8 cellular contexts compared by ENCODE assay signal in the genomic region with DNA sequence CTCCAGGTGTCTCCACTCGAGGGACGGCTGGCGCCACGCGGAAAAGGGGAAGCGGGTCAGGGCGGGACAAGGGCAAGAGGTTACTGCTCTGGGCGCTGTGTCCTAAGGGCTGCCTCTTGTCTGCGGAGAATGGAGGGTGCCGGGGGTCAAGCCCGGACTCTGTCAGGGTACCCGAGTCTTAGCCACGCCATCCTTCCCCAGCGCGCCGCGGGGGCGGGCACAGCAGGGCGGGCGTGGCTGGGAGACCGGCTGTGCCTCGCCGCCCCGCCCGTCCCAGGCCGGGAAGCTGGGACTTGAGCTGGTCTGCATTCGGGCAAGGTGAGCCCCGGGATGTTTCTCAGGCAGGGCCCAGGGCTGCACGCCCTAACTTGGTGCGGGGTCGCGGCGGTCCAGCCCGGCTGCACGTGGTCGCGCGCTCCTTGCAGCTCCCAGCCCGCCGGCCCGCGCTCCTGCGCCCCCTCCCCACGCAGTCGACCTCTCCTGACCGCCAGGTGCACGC. TPM values are rescaled to one million over a fixed set of nuclear protein-coding genes. Genes with fewer than 3 reads are reported as not detected.
DNase-seq lines count a peak whose midpoint lies in the region; ATAC-seq, FAIRE-seq and TF ChIP-seq lines count a peak whose summit lies in the region.

No MANE protein-coding gene starts in this region.

- intact Hi-C loops in Panc1 (cut with micrococcal nuclease; ENCODE audit: unreplicated experiment), result loop anchor here (5.0 kb wide), 1 partner anchor 127 kb away; no protein-coding TSS in a partner anchor
- intact Hi-C loops in endothelial cell of umbilical vein (cut with micrococcal nuclease), result no loop called here
- intact Hi-C loops in naive thymus-derived CD4-positive, alpha-beta T cell (cut with micrococcal nuclease), result loop anchor here (1.0 to 10.0 kb wide), 4 partner anchors 34 to 224 kb away; a partner anchor contains a TSS

- H3K27ac ChIP-seq in Panc1 (ENCODE audit: low read length), result peak overlapping the region; percentile 58
- no peak overlapping the region for H3K27ac ChIP-seq in endothelial cell of umbilical vein (ENCODE audit: insufficient read depth, low read depth, low read length)
- peak overlapping the region; percentile 52 for H3K27ac ChIP-seq in naive thymus-derived CD4-positive, alpha-beta T cell (ENCODE audit: low read depth, low read length)

- no peaks in the 10 kb centered on the region for H3K9me3 ChIP-seq in Panc1 (ENCODE audit: control insufficient read depth, insufficient read depth, low read depth, low read length)
- no peaks in the 10 kb centered on the region for H3K9me3 ChIP-seq in endothelial cell of umbilical vein (replicated peaks; ENCODE audit: control insufficient read depth, insufficient read depth, low read length)
- no peaks in the 10 kb centered on the region for H3K9me3 ChIP-seq in naive thymus-derived CD4-positive, alpha-beta T cell (ENCODE audit: control insufficient read depth in 2 of 3, low read length in 3 of 3)

- in situ Hi-C loops in Panc1 (cut with HindIII; ENCODE audit: low pct_unique_long_range_greater_than_20kb, low sequenced_read_pairs), result no loop called here

- TF ChIP-seq CTCF in Panc1 (IDR thresholded peaks at IDR 0.05) (no peak), endothelial cell of umbilical vein (IDR thresholded peaks at IDR 0.05; ENCODE audit: extremely low read depth in 1 of 2, insufficient read depth in 1 of 2, low read depth in 1 of 2, low read length in 2 of 2) (no peak)

- H3K9me1 ChIP-seq in endothelial cell of umbilical vein (replicated peaks; ENCODE audit: control insufficient read depth, extremely low read depth, insufficient read depth, low read length), result no peaks in the 10 kb centered on the region

- H3K36me3 Mint-ChIP-seq in naive thymus-derived CD4-positive, alpha-beta T cell, result peaks cover 0 to 6% (median 0%) of the 10 kb centered on the region in 5 donors

- H3K4me1 ChIP-seq in Panc1 (ENCODE audit: control insufficient read depth, insufficient read depth, low read length) (peaks cover 39% of the 10 kb centered on the region), endothelial cell of umbilical vein (ENCODE audit: control insufficient read depth, extremely low read depth, insufficient read depth, low read length) (peaks cover 29% of the 10 kb centered on the region)
- H3K4me1 ChIP-seq in naive thymus-derived CD4-positive, alpha-beta T cell (ENCODE audit: control insufficient read depth in 2 of 2, insufficient read depth in 2 of 2, low read length in 2 of 2), result peaks cover 0 to 29% of the 10 kb centered on the region in 2 donors

- H3K79me2 ChIP-seq in endothelial cell of umbilical vein (ENCODE audit: control insufficient read depth, insufficient read depth, low read length), result peaks cover 25% of the 10 kb centered on the region

- H4K20me1 ChIP-seq in endothelial cell of umbilical vein (replicated peaks; ENCODE audit: control insufficient read depth, extremely low read depth, insufficient read depth, low read length), result no peaks in the 10 kb centered on the region

- peak overlapping the region in 7 of 10 donors; percentile 50 to 84 (median 61) for H3K4me3 Mint-ChIP-seq in naive thymus-derived CD4-positive, alpha-beta T cell

- H3K4me3 ChIP-seq in Panc1 (ENCODE audit: low read depth in 2 of 2, low read length in 2 of 2) (peak overlapping the region; percentile 38 to 61), endothelial cell of umbilical vein (replicated peaks in 1 of 3; ENCODE audit: insufficient read depth in 1 of 3, low read depth in 1 of 3, low read length in 3 of 3) (peak overlapping the region; percentile 11 to 32 (median 22))
- peak overlapping the region; percentile 51 for H3K4me3 ChIP-seq in naive thymus-derived CD4-positive, alpha-beta T cell (ENCODE audit: low read length)

- H3K36me3 ChIP-seq in Panc1 (ENCODE audit: control insufficient read depth, insufficient read depth, low read length) (no peaks in the 10 kb centered on the region), endothelial cell of umbilical vein (ENCODE audit: control insufficient read depth in 2 of 2, extremely low read depth in 1 of 2, insufficient read depth in 2 of 2, low read length in 2 of 2) (no peaks in the 10 kb centered on the region)
- H3K36me3 ChIP-seq in naive thymus-derived CD4-positive, alpha-beta T cell (ENCODE audit: control insufficient read depth in 2 of 3, insufficient read depth in 3 of 3, low read length in 3 of 3), result no peaks in the 10 kb centered on the region

- H3K27me3 ChIP-seq in Panc1 (ENCODE audit: control insufficient read depth, insufficient read depth, low read length), result no peaks in the 10 kb centered on the region
- H3K27me3 ChIP-seq in endothelial cell of umbilical vein (ENCODE audit: control insufficient read depth in 2 of 2, insufficient read depth in 2 of 2, low read length in 2 of 2), result no peaks in the 10 kb centered on the region
- H3K27me3 ChIP-seq in naive thymus-derived CD4-positive, alpha-beta T cell (ENCODE audit: control insufficient read depth in 2 of 2, insufficient read depth in 2 of 2, low read length in 2 of 2), result no peaks in the 10 kb centered on the region

- CTCF ChIA-PET in Panc1 (lab: Charles Lee), result no interaction called here
- CTCF ChIA-PET in endothelial cell of umbilical vein (lab: Charles Lee), result interaction anchor here (1.0 to 2.2 kb wide), 9 partner anchors 9 to 227 kb away, joined by 3 to 11 read pairs (median 4); a partner anchor contains a TSS
- CTCF ChIA-PET in naive thymus-derived CD4-positive, alpha-beta T cell (lab: Charles Lee), result interaction anchor here (0.6 to 2.7 kb wide), 6 partner anchors 10 to 82 kb away, joined by 3 to 18 read pairs (median 4); a partner anchor contains a TSS

- peaks cover 8 to 28% (median 23%) of the 10 kb centered on the region in 7 donors for H3K4me1 Mint-ChIP-seq in naive thymus-derived CD4-positive, alpha-beta T cell

- peak; percentile 59 for TF ChIP-seq POLR2A in endothelial cell of umbilical vein (IDR thresholded peaks at IDR 0.05; ENCODE audit: low read depth, low read length)

- peaks cover 0 to 21% (median 0%) of the 10 kb centered on the region in 5 donors for H3K27me3 Mint-ChIP-seq in naive thymus-derived CD4-positive, alpha-beta T cell

- no peak overlapping the region for H3K9ac ChIP-seq in endothelial cell of umbilical vein (replicated peaks; ENCODE audit: extremely low read depth, insufficient read depth, low read length)

- peak overlapping the region; percentile 39 for H2AFZ ChIP-seq in endothelial cell of umbilical vein (ENCODE audit: low read depth, low read length)

- H3K27ac Mint-ChIP-seq in naive thymus-derived CD4-positive, alpha-beta T cell, result no peak overlapping the region

- H3K9me3 Mint-ChIP-seq in naive thymus-derived CD4-positive, alpha-beta T cell, result no peaks in the 10 kb centered on the region

- no TSS peak for BruUV-seq in Panc1 (replicated peaks; lab: Mats Ljungman, UMichigan)
- no TSS peak for BruUV-seq in endothelial cell of umbilical vein (replicated peaks; lab: Mats Ljungman, UMichigan)

- FAIRE-seq in endothelial cell of umbilical vein (lab: Jason Lieb, UNC) (peak; percentile 37), frontal cortex (lab: Jason Lieb, UNC) (no peak)

- peak; percentile 44 for DNase-seq in NCI-H146 (lab: John Stamatoyannopoulos, UW)
- no peak for DNase-seq in NCI-H146 treated with DMSO at 0.1 percent for 48 hours (lab: John Stamatoyannopoulos, UW; ENCODE audit: unreplicated experiment)
- DNase-seq in Panc1 (ENCODE audit: low read depth, low spot score), result no peak
- no peak for DNase-seq in endothelial cell of umbilical vein (ENCODE audit: low read depth, low spot score)
- DNase-seq in naive thymus-derived CD4-positive, alpha-beta T cell, result peak in 1 of 9 donors; percentile 56
- DNase-seq in SHP77 treated with DMSO at 0.1 percent for 48 hours (lab: John Stamatoyannopoulos, UW), result no peak
- DNase-seq in frontal cortex (ENCODE audit: low spot score in 2 of 2), result no peak
- DNase-seq in NCI-H1105 (lab: John Stamatoyannopoulos, UW), result no peak

- ATAC-seq in Panc1, result peak; percentile 59
- peak; percentile 1 for ATAC-seq in naive thymus-derived CD4-positive, alpha-beta T cell

- dilution Hi-C loops in endothelial cell of umbilical vein (cut with MboI; ENCODE audit: extremely low pct_ligation_motif_present, low sequenced_read_pairs), result no loop called here

- POLR2A ChIA-PET in Panc1 (lab: Charles Lee) (interaction anchor here (0.6 to 1.1 kb wide), 3 partner anchors 10 to 116 kb away, joined by 4 to 20 read pairs (median 8); a partner anchor contains a TSS), endothelial cell of umbilical vein (lab: Charles Lee) (no interaction called here)
- POLR2A ChIA-PET in naive thymus-derived CD4-positive, alpha-beta T cell (lab: Charles Lee), result interaction anchor here (0.7 to 3.5 kb wide), 8 partner anchors 8 to 280 kb away, joined by 3 to 27 read pairs (median 3); a partner anchor contains a TSS

- peak overlapping the region; percentile 70 for H3K4me2 ChIP-seq in endothelial cell of umbilical vein (ENCODE audit: insufficient read depth, low read length)

RNA-seq across cellular contexts. Expression of a gene that starts 6.2 kb away (rescaled TPM):
- 4,502 TPM for total RNA-seq in Panc1 (2021; ENCODE audit: unreplicated experiment)
- polyA plus RNA-seq in Panc1 (2012; ENCODE audit: insufficient read length), result 6,760 TPM
- 6,127 and 6,180 TPM in 2 replicates for total RNA-seq in endothelial cell of umbilical vein
- 7,850 and 10,663 TPM in 2 replicates for polyA plus RNA-seq in endothelial cell of umbilical vein
- 8,486 and 8,491 TPM in 2 replicates for polyA plus RNA-seq in endothelial cell of umbilical vein (2011; cell fraction: cytosol; rRNA removed)
- 3,539 and 4,015 TPM in 2 replicates for polyA plus RNA-seq in endothelial cell of umbilical vein (2011; cell fraction: nucleus; rRNA removed)
- polyA plus RNA-seq in endothelial cell of umbilical vein (2012), result 6,029 and 7,831 TPM in 2 replicates
- 1,957 and 3,242 TPM in 2 replicates for polyA minus RNA-seq in endothelial cell of umbilical vein
- 776 TPM for polyA minus RNA-seq in endothelial cell of umbilical vein (2011; cell fraction: cytosol; rRNA and poly(A)+ RNA removed)
- polyA minus RNA-seq in endothelial cell of umbilical vein (2011; cell fraction: nucleus; rRNA and poly(A)+ RNA removed), result 664 and 1,635 TPM in 2 replicates
- total RNA-seq in naive thymus-derived CD4-positive, alpha-beta T cell, result 1,000 to 10,000 TPM in 4 of 5 experiments, 100 to 1,000 TPM in 1; 971 to 4,639 (median 1,185) TPM
- polyA plus RNA-seq in naive thymus-derived CD4-positive, alpha-beta T cell, result 1,000 to 10,000 TPM; 1,098 to 1,433 TPM
- 5,358 TPM for total RNA-seq in frontal cortex

RNA-seq across cellular contexts. Expression of a gene that starts 9.3 kb away (rescaled TPM):
- 1.2 TPM for total RNA-seq in Panc1 (2021; ENCODE audit: unreplicated experiment)
- polyA plus RNA-seq in Panc1 (2012; ENCODE audit: insufficient read length), result 9.6 TPM
- 0.58 and 0.71 TPM in 2 replicates for total RNA-seq in endothelial cell of umbilical vein
- polyA plus RNA-seq in endothelial cell of umbilical vein, result 0.32 and 0.46 TPM in 2 replicates
- 0.06 and 0.10 TPM in 2 replicates for polyA plus RNA-seq in endothelial cell of umbilical vein (2011; cell fraction: cytosol; rRNA removed)
- 0.43 and 0.87 TPM in 2 replicates for polyA plus RNA-seq in endothelial cell of umbilical vein (2011; cell fraction: nucleus; rRNA removed)
- 0.12 and 0.25 TPM in 2 replicates for polyA plus RNA-seq in endothelial cell of umbilical vein (2012)
- polyA minus RNA-seq in endothelial cell of umbilical vein, result 0.41 TPM in 1 of 2 replicates, not detected in the other
- polyA minus RNA-seq in endothelial cell of umbilical vein (2011; cell fraction: cytosol; rRNA and poly(A)+ RNA removed), result 1.1 TPM
- polyA minus RNA-seq in endothelial cell of umbilical vein (2011; cell fraction: nucleus; rRNA and poly(A)+ RNA removed), result 0.67 and 1.4 TPM in 2 replicates
- total RNA-seq in naive thymus-derived CD4-positive, alpha-beta T cell, result 1 to 10 TPM in 2 of 5 experiments, under 1 TPM in 3; 0.56 to 1.6 (median 0.70) TPM
- polyA plus RNA-seq in naive thymus-derived CD4-positive, alpha-beta T cell, result not detected
- 4.9 TPM for total RNA-seq in frontal cortex

RNA-seq across cellular contexts. Expression of a gene that starts 33.3 kb away (rescaled TPM):
- total RNA-seq in Panc1 (2021; ENCODE audit: unreplicated experiment) (265 TPM), endothelial cell of umbilical vein (50.2 and 54.3 TPM in 2 replicates), frontal cortex (21.6 TPM)
- polyA plus RNA-seq in Panc1 (2012; ENCODE audit: insufficient read length), result 232 TPM
- 35.4 and 40.4 TPM in 2 replicates for polyA plus RNA-seq in endothelial cell of umbilical vein
- 18.0 and 31.7 TPM in 2 replicates for polyA plus RNA-seq in endothelial cell of umbilical vein (2011; cell fraction: cytosol; rRNA removed)
- polyA plus RNA-seq in endothelial cell of umbilical vein (2011; cell fraction: nucleus; rRNA removed), result 58.5 and 65.6 TPM in 2 replicates
- polyA plus RNA-seq in endothelial cell of umbilical vein (2012), result 17.9 and 28.1 TPM in 2 replicates
- polyA minus RNA-seq in endothelial cell of umbilical vein, result 21.6 and 30.8 TPM in 2 replicates
- polyA minus RNA-seq in endothelial cell of umbilical vein (2011; cell fraction: cytosol; rRNA and poly(A)+ RNA removed), result 7.8 TPM
- polyA minus RNA-seq in endothelial cell of umbilical vein (2011; cell fraction: nucleus; rRNA and poly(A)+ RNA removed), result 34.6 and 44.7 TPM in 2 replicates
- total RNA-seq in naive thymus-derived CD4-positive, alpha-beta T cell, result 10 to 100 TPM; 28.8 to 57.0 (median 43.6) TPM
- 10 to 100 TPM in 1 of 2 donors, 1 to 10 TPM in 1; 9.0 to 20.1 TPM for polyA plus RNA-seq in naive thymus-derived CD4-positive, alpha-beta T cell
